In genomic region chr22:26888887-26889286, GRCh38 we compare ENCODE assay signal across 21 cellular contexts.
"Had no signal": no experiment of that assay in that cellular context is flagged by ENCODE, and none has a peak within 500 bp of the region (broad histone marks: within the 10 kb centered on the region; RNA-seq: fewer than 3 reads in every experiment).

No MANE protein-coding gene starts in this region.

- H3K9me3 ChIP-seq: breast epithelium, esophagus muscularis mucosa, gastrocnemius medialis, ovary, sigmoid colon, thyroid gland had no signal

- DNase-seq: activated CD4-positive, alpha-beta T cell treated with anti-CD3 and anti-CD28 coated beads for 36 hours; activated CD8-positive, alpha-beta T cell treated with anti-CD3 and anti-CD28 coated beads for 36 hours; activated effector memory CD4-positive, alpha-beta T cell treated with Interleukin-2 at 50 U/mL for 16 hours; activated naive CD4-positive, alpha-beta T cell treated with anti-CD3 and anti-CD28 coated beads, Interleukin-2, amount 10 ng/mL, durations not matched to agents 7 days and 5 days; activated naive CD8-positive, alpha-beta T cell treated with anti-CD3 and anti-CD28 coated beads, Interleukin-2, amount 50 U/mL, for 24 hours; activated T-cell treated with anti-CD3 and anti-CD28 coated beads, Interleukin-2, amount 50 U/mL, for 4 hours; aorta; effector CD8-positive, alpha-beta T cell; gastrocnemius medialis; head of caudate nucleus; kidney; naive B cell; ovary; sigmoid colon; stimulated activated naive B cell treated with anti-CD40 and anti-IgM and Interleukin-4, amounts not matched to agents 10 μg/mL and 1 μg/mL and 100 μg/mL, for 72 hours; T-cell; thyroid gland had no signal

- ATAC-seq: activated CD4-positive, alpha-beta T cell treated with anti-CD3 and anti-CD28 coated beads for 36 hours; activated CD8-positive, alpha-beta T cell treated with anti-CD3 and anti-CD28 coated beads for 36 hours; activated naive CD8-positive, alpha-beta T cell treated with anti-CD3 and anti-CD28 coated beads, Interleukin-2, amount 50 U/mL, for 24 hours; activated T-cell treated with anti-CD3 and anti-CD28 coated beads, Interleukin-2, amount 50 U/mL, for 4 hours; gastrocnemius medialis; left lobe of liver; stimulated activated naive B cell treated with anti-CD40 and anti-IgM and Interleukin-4, amounts not matched to agents 10 μg/mL and 1 μg/mL and 100 μg/mL, for 72 hours; T-cell; WTC11 had no signal

- H3K27ac ChIP-seq: breast epithelium, gastrocnemius medialis, ovary, thyroid gland had no signal

- H3K4me1 ChIP-seq: breast epithelium, gastrocnemius medialis had no signal

- H3K27me3 ChIP-seq: breast epithelium, esophagus muscularis mucosa, ovary, sigmoid colon, thyroid gland had no signal

- H3K36me3 ChIP-seq: breast epithelium, esophagus muscularis mucosa, gastrocnemius medialis, ovary, sigmoid colon, thyroid gland had no signal

- H3K4me3 ChIP-seq: breast epithelium, esophagus muscularis mucosa, gastrocnemius medialis, ovary, sigmoid colon, thyroid gland had no signal
